11 cellular contexts compared by ENCODE assay signal in genomic region chr7:157271315-157271990, GRCh38.
DNase-seq lines count a peak whose midpoint lies in the region; ATAC-seq, FAIRE-seq and TF ChIP-seq lines count a peak whose summit lies in the region.
"Had no signal": no experiment of that assay in that cellular context is flagged by ENCODE, and none has a peak within 500 bp of the region (broad histone marks: within the 10 kb centered on the region; RNA-seq: fewer than 3 reads in every experiment).

No MANE protein-coding gene starts in this region.

- H3K27ac Mint-ChIP-seq in HFFc6, result peak overlapping the region; percentile 91

- H3K4me1 ChIP-seq in A549, result peaks cover 20% of the 10 kb centered on the region; the same call in 2 of the 3 replicates
- no peaks in the 10 kb centered on the region for H3K4me1 ChIP-seq in endocrine pancreas (ENCODE audit: control insufficient read depth, insufficient read depth, low read length)
- no peaks in the 10 kb centered on the region for H3K4me1 ChIP-seq in MM.1S (ENCODE audit: low read length)

- H3K4me2 ChIP-seq in A549, result no peak overlapping the region
- no peak overlapping the region for H3K4me2 ChIP-seq in MM.1S (ENCODE audit: low read depth, low read length)

- H4K20me1 ChIP-seq in MM.1S (ENCODE audit: insufficient read depth, low read length), result no peaks in the 10 kb centered on the region

- H3F3A ChIP-seq in MM.1S (ENCODE audit: insufficient read depth, low read length), result peaks cover 9% of the 10 kb centered on the region; the same call in 1 of the 2 replicates

- peak overlapping the region; percentile 55 for H3K4me3 Mint-ChIP-seq in HFFc6
- H3K4me3 Mint-ChIP-seq: IgD-negative memory B cell had no signal

- no peak for DNase-seq in A549 (ENCODE audit: low read depth in 1 of 2, low spot score in 1 of 2)
- DNase-seq in HFFc6, result peak; percentile 21
- peak; percentile 40 for DNase-seq in non-pigmented ciliary epithelial cell (ENCODE audit: low read depth)
- DNase-seq in effector CD4-positive, alpha-beta T cell, result no peak
- no peak for DNase-seq in activated CD4-positive, alpha-beta T cell treated with anti-CD3 and anti-CD28 coated beads for 1 hour
- no peak for DNase-seq in MM.1S
- DNase-seq: central memory CD4-positive, alpha-beta T cell; stimulated activated CD4-positive, alpha-beta T cell treated with anti-CD3 and anti-CD28 coated beads, Interleukin-15, amount 100 ng/mL, for 24 hours had no signal

- no peak overlapping the region for H3K4me3 ChIP-seq in A549
- H3K4me3 ChIP-seq in endocrine pancreas (ENCODE audit: control insufficient read depth, insufficient read depth, low read length), result no peak overlapping the region
- H3K4me3 ChIP-seq in MM.1S (ENCODE audit: low read length), result no peak overlapping the region

- no peak for TF ChIP-seq RAD21 in A549 (conservative IDR thresholded peaks at IDR 0.05 in 1 of 2, IDR thresholded peaks at IDR 0.05 in 1 of 2)

- no peak overlapping the region for H2AFZ ChIP-seq in MM.1S (ENCODE audit: low read length)

- H3K9me3 Mint-ChIP-seq in HFFc6, result no peaks in the 10 kb centered on the region
- H3K9me3 Mint-ChIP-seq: IgD-negative memory B cell had no signal

- 91% methylated on average over 15 of the region's 15 CpGs for WGBS in A549 (ENCODE audit: missing lambda C conversion rate)

- no peaks in the 10 kb centered on the region for H3K27me3 ChIP-seq in endocrine pancreas (ENCODE audit: control insufficient read depth, insufficient read depth, low read length)
- no peaks in the 10 kb centered on the region for H3K27me3 ChIP-seq in MM.1S (replicated peaks; ENCODE audit: insufficient read depth, low read length)

- no peak for TF ChIP-seq POLR2A in A549 (IDR thresholded peaks at IDR 0.05; ENCODE audit: low read length)

- FAIRE-seq in A549 (lab: Jason Lieb, UNC), result no peak

- CTCF ChIA-PET in A549 (lab: Yijun Ruan, JAX), result interaction anchor here (0.5 to 4.6 kb wide), 7 partner anchors 16 to 102 kb away, joined by 3 to 53 read pairs (median 5); no protein-coding TSS in a partner anchor

- no peaks in the 10 kb centered on the region for H3K79me2 ChIP-seq in MM.1S (ENCODE audit: low read length)

- H3K9me2 ChIP-seq in MM.1S (replicated peaks; ENCODE audit: insufficient read depth, low read length), result no peaks in the 10 kb centered on the region

- peaks cover 45% of the 10 kb centered on the region for H3K36me3 Mint-ChIP-seq in HFFc6 (ENCODE audit: low read depth)

- H3K27ac ChIP-seq in A549, result peak overlapping the region; percentile 29 to 51; a peak in 2 of 6 replicates
- H3K27ac ChIP-seq in MM.1S (ENCODE audit: low read length), result no peak overlapping the region

- peaks cover 42% of the 10 kb centered on the region for H3K4me1 Mint-ChIP-seq in HFFc6 (ENCODE audit: low read depth)

- no peak for TF ChIP-seq EP300 in A549 (IDR thresholded peaks at IDR 0.05)

- no peak for TF ChIP-seq CTCF in A549 (IDR thresholded peaks at IDR 0.05)
- TF ChIP-seq CTCF in HFFc6 (IDR thresholded peaks at IDR 0.05), result no peak
- TF ChIP-seq CTCF in MM.1S (IDR thresholded peaks at IDR 0.05; ENCODE audit: low read length), result no peak

- POLR2A ChIA-PET in A549 (lab: Yijun Ruan, JAX), result interaction anchor here (1.2 kb wide), 1 partner anchor 28 kb away, joined by 4 read pairs; no protein-coding TSS in a partner anchor

- ATAC-seq in A549 (no peak; a peak in 1 of 6 replicates), GM19351 (IDR thresholded peaks at IDR 0.05; ENCODE audit: unreplicated experiment) (no peak)

- peaks cover 4% of the 10 kb centered on the region; the same call in 1 of the 2 replicates for H3K27me3 Mint-ChIP-seq in HFFc6 (ENCODE audit: insufficient read depth)
- H3K27me3 Mint-ChIP-seq: IgD-negative memory B cell had no signal

- H3K9me3 ChIP-seq in A549 (no peaks in the 10 kb centered on the region), endocrine pancreas (ENCODE audit: control insufficient read depth, low read length) (no peaks in the 10 kb centered on the region), MM.1S (replicated peaks; ENCODE audit: insufficient read depth, low read length) (no peaks in the 10 kb centered on the region)

- H3K36me3 ChIP-seq in endocrine pancreas (ENCODE audit: control insufficient read depth, insufficient read depth, low read length) (no peaks in the 10 kb centered on the region), MM.1S (replicated peaks; ENCODE audit: insufficient read depth, low read length) (peaks cover 11% of the 10 kb centered on the region; the same call in 1 of the 2 replicates)

- H3K9ac ChIP-seq in endocrine pancreas (ENCODE audit: control insufficient read depth, insufficient read depth, low read length) (peak overlapping the region; percentile 10), MM.1S (ENCODE audit: low read length) (no peak overlapping the region)

TF ChIP-seq in A549, 52 proteins besides CTCF, POLR2A, EP300 and RAD21:
- TF ChIP-seq ZSCAN20 (CRISPR knock-in tag; IDR thresholded peaks at IDR 0.05), result no peak
- no peak for TF ChIP-seq TFCP2L1 (CRISPR knock-in tag; IDR thresholded peaks at IDR 0.05)
- no peak for TF ChIP-seq FOSB (CRISPR knock-in tag; IDR thresholded peaks at IDR 0.05)
- TF ChIP-seq PBX3 (IDR thresholded peaks at IDR 0.05), result no peak
- TF ChIP-seq FOSL2 (IDR thresholded peaks at IDR 0.05), result no peak
- no peak for TF ChIP-seq FOSL2 (CRISPR knock-in tag; IDR thresholded peaks at IDR 0.05)
- TF ChIP-seq NPAS2 (CRISPR knock-in tag; IDR thresholded peaks at IDR 0.05; ENCODE audit: borderline replicate concordance), result no peak
- no peak for TF ChIP-seq NR3C1 (IDR thresholded peaks at IDR 0.05)
- TF ChIP-seq RFX5 (IDR thresholded peaks at IDR 0.05), result no peak
- TF ChIP-seq EHF (CRISPR knock-in tag; IDR thresholded peaks at IDR 0.05), result no peak
- no peak for TF ChIP-seq ZC3H11A (IDR thresholded peaks at IDR 0.05)
- TF ChIP-seq FOXS1 (CRISPR knock-in tag; IDR thresholded peaks at IDR 0.05), result no peak
- TF ChIP-seq HMGXB4 (CRISPR knock-in tag; IDR thresholded peaks at IDR 0.05; ENCODE audit: borderline replicate concordance), result no peak
- no peak for TF ChIP-seq POLR2AphosphoS2 (conservative IDR thresholded peaks at IDR 0.05; ENCODE audit: low read length)
- no peak for TF ChIP-seq CHD2 (IDR thresholded peaks at IDR 0.05; ENCODE audit: low read length, partially characterized antibody)
- no peak for TF ChIP-seq MYC (IDR thresholded peaks at IDR 0.05; ENCODE audit: borderline replicate concordance, low read length)
- TF ChIP-seq SREBF2 (IDR thresholded peaks at IDR 0.05), result no peak
- TF ChIP-seq GATA3 (IDR thresholded peaks at IDR 0.05; ENCODE audit: borderline replicate concordance), result no peak
- TF ChIP-seq KDM1A (IDR thresholded peaks at IDR 0.05; ENCODE audit: low read depth), result no peak
- no peak for TF ChIP-seq ELK1 (IDR thresholded peaks at IDR 0.05; ENCODE audit: low read depth, low read length)
- TF ChIP-seq BCL3 (IDR thresholded peaks at IDR 0.05), result no peak

Comparison
In these comparisons a context has a peak if more than half of its experiments do, and no peak if none do; other contexts are left out.
1. DNase-seq: peak in HFFc6 (single experiment) and non-pigmented ciliary epithelial cell (single experiment); none in A549 (0 of 2), effector CD4-positive, alpha-beta T cell (single experiment), activated CD4-positive, alpha-beta T cell treated with anti-CD3 and anti-CD28 coated beads for 1 hour (single experiment) and MM.1S (single experiment).